7 cellular contexts compared by ENCODE assay signal in the genomic region with DNA sequence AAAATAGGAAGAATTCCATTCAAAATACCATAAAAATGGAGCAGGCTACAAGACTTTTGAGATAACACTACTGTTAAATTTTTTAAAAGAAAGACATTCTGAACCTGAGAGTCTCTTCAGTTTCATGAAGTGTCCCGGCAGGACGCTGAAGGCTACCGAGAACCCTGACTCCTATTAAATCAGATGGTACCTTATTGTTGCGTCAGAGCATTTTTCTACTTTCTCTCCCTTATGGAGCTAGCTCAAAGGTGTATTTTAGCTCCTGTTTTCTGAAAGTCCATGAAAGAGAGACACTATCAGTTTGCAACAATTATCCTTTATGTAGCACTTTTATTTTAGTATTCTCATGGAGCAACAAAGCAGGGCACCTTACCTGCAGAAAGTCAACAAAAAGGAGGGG.
"Had no signal": no experiment of that assay in that cellular context is flagged by ENCODE, and none has a peak within 500 bp of the region (broad histone marks: within the 10 kb centered on the region; RNA-seq: fewer than 3 reads in every experiment).

No MANE protein-coding gene starts in this region.

- H3K27ac ChIP-seq: GM23248 had no signal

- H2AFZ ChIP-seq: GM23248 had no signal

- H3K9ac ChIP-seq: GM23248 had no signal

- H3K4me3 ChIP-seq: GM23248, HAP-1, K562 had no signal

- ATAC-seq: K562 had no signal

- DNase-seq: GM23248, GOT3, H7, KG1 had no signal

- H3K4me1 ChIP-seq: HAP-1 had no signal

- FAIRE-seq: HTR-8/SVneo, K562 had no signal

- H3K36me3 ChIP-seq: HAP-1 had no signal

- H3K9me3 ChIP-seq: HAP-1 had no signal
